10 cellular contexts compared by ENCODE assay signal in genomic region chr6:42880871-42881270, GRCh38. TPM values are rescaled to one million over a fixed set of nuclear protein-coding genes. Genes with fewer than 3 reads are reported as not detected.
A peak's percentile ranks its signal among the peaks of the same experiment; 100 is the strongest.
DNase-seq lines count a peak whose midpoint lies in the region; TF ChIP-seq lines count a peak whose summit lies in the region.
"Not testable (repeated sequence)": the region's sequence is repeated elsewhere in the genome, so short reads cannot be mapped to it uniquely, and the experiment has no call there.
"Had no signal": no experiment of that assay in that cellular context is flagged by ENCODE, and none has a peak within 500 bp of the region (broad histone marks: within the 10 kb centered on the region; RNA-seq: fewer than 3 reads in every experiment).

No MANE protein-coding gene starts in this region.

- H3K9ac ChIP-seq in Loucy (ENCODE audit: low read depth, low read length, poor library complexity, severe bottlenecking) (peak overlapping the region; percentile 97), liver (ENCODE audit: low read depth in 1 of 2, low read length in 2 of 2) (peak overlapping the region in 1 of 2 donors; percentile 91)
- H3K9ac ChIP-seq in parathyroid adenoma = not testable (repeated sequence)

- H3K9me3 ChIP-seq in Loucy (ENCODE audit: insufficient read depth, low read depth, low read length); esophagus (ENCODE audit: control insufficient read depth in 2 of 2, insufficient read depth in 1 of 2, low read depth in 1 of 2, low read length in 1 of 2); liver (ENCODE audit: control insufficient read depth in 4 of 4, low read length in 3 of 4); parathyroid adenoma (ENCODE audit: control insufficient read depth, low read length); tibial nerve: not testable (repeated sequence)

- not testable (repeated sequence) for H3K27me3 ChIP-seq in Loucy (ENCODE audit: insufficient read depth, low read length, poor library complexity, severe bottlenecking); esophagus (ENCODE audit: control insufficient read depth in 1 of 2, insufficient read depth in 2 of 2, low read length in 2 of 2); liver (ENCODE audit: control insufficient read depth in 4 of 4, insufficient read depth in 4 of 4, low read length in 3 of 4); parathyroid adenoma (ENCODE audit: control insufficient read depth, insufficient read depth, low read length); tibial nerve

- H3K4me3 ChIP-seq in Loucy (ENCODE audit: low read length, poor library complexity, severe bottlenecking) = peak overlapping the region; percentile 97
- peak overlapping the region; percentile 98 for H3K4me3 ChIP-seq in astrocyte of the cerebellum (ENCODE audit: low read depth, low read length)
- peak overlapping the region; percentile 85 to 86 for H3K4me3 ChIP-seq in esophagus (ENCODE audit: low read depth in 1 of 2, low read length in 2 of 2)
- peak overlapping the region in 2 of 3 donors; percentile 64 to 94 for H3K4me3 ChIP-seq in liver (ENCODE audit: low read depth in 1 of 3, low read length in 3 of 3)
- H3K4me3 ChIP-seq in parathyroid adenoma (ENCODE audit: low read depth, low read length) = peak overlapping the region; percentile 96
- peak overlapping the region; percentile 45 to 72 (median 60) for H3K4me3 ChIP-seq in tibial nerve

- H4K20me1 ChIP-seq in Loucy (ENCODE audit: insufficient read depth, low read length, poor library complexity, severe bottlenecking) = peaks cover 38% of the 10 kb centered on the region

- peaks cover 59% of the 10 kb centered on the region for H3K79me2 ChIP-seq in Loucy (ENCODE audit: insufficient read depth, low read length)
- peaks cover 12% of the 10 kb centered on the region for H3K79me2 ChIP-seq in parathyroid adenoma

- H2AFZ ChIP-seq in Loucy (ENCODE audit: low read length); parathyroid adenoma: not testable (repeated sequence)

- not testable (repeated sequence) for TF ChIP-seq POLR2A in tibial nerve (IDR thresholded peaks at IDR 0.05)

- peaks cover 11% of the 10 kb centered on the region for H3K4me1 ChIP-seq in Loucy (ENCODE audit: insufficient read depth, low read length, poor library complexity, severe bottlenecking)
- not testable (repeated sequence) for H3K4me1 ChIP-seq in esophagus (ENCODE audit: control insufficient read depth in 2 of 2, insufficient read depth in 2 of 2, low read length in 1 of 2); parathyroid adenoma
- peaks cover 4 to 19% (median 13%) of the 10 kb centered on the region in 4 donors for H3K4me1 ChIP-seq in liver (ENCODE audit: control insufficient read depth in 4 of 4, insufficient read depth in 4 of 4, low read length in 3 of 4)
- H3K4me1 ChIP-seq in tibial nerve = peaks cover 0 to 48% (median 13%) of the 10 kb centered on the region in 4 donors

- H3K36me3 ChIP-seq in Loucy (ENCODE audit: insufficient read depth, low read length) = peaks cover 31% of the 10 kb centered on the region; the same call in 1 of the 2 replicates
- H3K36me3 ChIP-seq in esophagus (ENCODE audit: control insufficient read depth in 2 of 2, insufficient read depth in 2 of 2, low read length in 1 of 2) = peaks cover 15 to 17% of the 10 kb centered on the region in 2 donors
- H3K36me3 ChIP-seq in liver (ENCODE audit: control insufficient read depth in 4 of 4, insufficient read depth in 3 of 4, low read depth in 1 of 4, low read length in 3 of 4) = peaks cover 12 to 31% (median 27%) of the 10 kb centered on the region in 4 donors
- H3K36me3 ChIP-seq in parathyroid adenoma (ENCODE audit: control insufficient read depth, insufficient read depth, low read length) = not testable (repeated sequence)
- H3K36me3 ChIP-seq in tibial nerve = peaks cover 6 to 42% (median 24%) of the 10 kb centered on the region in 3 donors

- peak overlapping the region; percentile 96 for H3K27ac ChIP-seq in VCaP
- not testable (repeated sequence) for H3K27ac ChIP-seq in esophagus (ENCODE audit: low read depth in 2 of 2, low read length in 1 of 2); liver (ENCODE audit: low read depth in 1 of 2, low read length in 2 of 2)
- peak overlapping the region; percentile 87 for H3K27ac ChIP-seq in parathyroid adenoma
- peak overlapping the region in 3 of 4 donors; percentile 89 to 98 (median 90) for H3K27ac ChIP-seq in tibial nerve

- TF ChIP-seq RAD21 in liver (IDR thresholded peaks at IDR 0.05) = not testable (repeated sequence)

- in situ Hi-C loops in astrocyte of the cerebellum (cut with HindIII; ENCODE audit: low sequenced_read_pairs) = not testable (repeated sequence)

- H3K4me2 ChIP-seq in Loucy (ENCODE audit: low read depth, low read length, poor library complexity, severe bottlenecking) (peak overlapping the region; percentile 75), parathyroid adenoma (ENCODE audit: low read length) (peak overlapping the region; percentile 94)

- peak; percentile 24 for DNase-seq in DMS 273 (lab: John Stamatoyannopoulos, UW; ENCODE audit: unreplicated experiment)
- DNase-seq in astrocyte of the cerebellum (ENCODE audit: low read depth); tibial nerve (ENCODE audit: low spot score in 2 of 2): not testable (repeated sequence)

- not testable (repeated sequence) for TF ChIP-seq CTCF in Loucy (conservative IDR thresholded peaks at IDR 0.05; ENCODE audit: low read length); astrocyte of the cerebellum (IDR thresholded peaks at IDR 0.05; ENCODE audit: low read depth, low read length, missing control alignments); liver (IDR thresholded peaks at IDR 0.05; ENCODE audit: low read depth, low read length, missing input control); parathyroid adenoma (IDR thresholded peaks at IDR 0.05); tibial nerve (IDR thresholded peaks at IDR 0.05)
- 0 out of 2 replicates have a peak, but pooled peaks have one; percentile 6 for TF ChIP-seq CTCF in VCaP (conservative IDR thresholded peaks at IDR 0.05)

- not testable (repeated sequence) for H3F3A ChIP-seq in Loucy (ENCODE audit: low read depth)

- not testable (repeated sequence) for TF ChIP-seq EP300 in tibial nerve (IDR thresholded peaks at IDR 0.05)

- H3K9me2 ChIP-seq in Loucy (replicated peaks; ENCODE audit: low read depth, low read length) = not testable (repeated sequence)

- WGBS in esophagus, 2 donors = 76 to 84% methylated on average over 12 of the region's 12 CpGs
- 88% methylated on average over 12 of the region's 12 CpGs for WGBS in liver
- 86 to 90% methylated on average over 12 of the region's 12 CpGs for WGBS in tibial nerve, 2 donors

RNA-seq across cellular contexts. Expression of gene RPL7L1, which starts 1.5 kb away (rescaled TPM):
- polyA plus RNA-seq in esophagus (10 to 100 TPM; 32.7 to 39.4 TPM), liver (10 to 100 TPM; 39.6 to 43.8 TPM)
- total RNA-seq in liver (10 to 100 TPM; 51.9 to 63.8 TPM), tibial nerve (10 to 100 TPM; 59.0 to 89.2 (median 83.7) TPM)

RNA-seq across cellular contexts. Expression of gene PTCRA, which starts 35.0 kb away (rescaled TPM):
- polyA plus RNA-seq in esophagus (not detected), liver (under 1 TPM in 1 of 2 donors, not detected in 1; 0.63 TPM)
- total RNA-seq in liver (1 to 10 TPM in 1 of 2 donors, not detected in 1; 1.1 TPM), tibial nerve (not detected)
- total RNA-seq: myocyte; T-helper 2 cell treated with Interferon-gamma antibody and Interleukin-4, amounts not matched to agents 100 ng/mL and 5 ng/mL, for 36 hours had no signal

RNA-seq across cellular contexts. Expression of gene CNPY3, which starts 48.4 kb away (rescaled TPM):
- polyA plus RNA-seq in esophagus = 10 to 100 TPM; 14.2 to 15.1 TPM
- 10 to 100 TPM; 17.2 to 18.0 TPM for total RNA-seq in liver
- 10 to 100 TPM; 36.5 to 41.0 TPM for polyA plus RNA-seq in liver
- total RNA-seq in tibial nerve = 10 to 100 TPM; 42.6 to 50.3 (median 47.1) TPM
